Comparison of ENCODE assay signal across 29 cellular contexts in the genomic region with DNA sequence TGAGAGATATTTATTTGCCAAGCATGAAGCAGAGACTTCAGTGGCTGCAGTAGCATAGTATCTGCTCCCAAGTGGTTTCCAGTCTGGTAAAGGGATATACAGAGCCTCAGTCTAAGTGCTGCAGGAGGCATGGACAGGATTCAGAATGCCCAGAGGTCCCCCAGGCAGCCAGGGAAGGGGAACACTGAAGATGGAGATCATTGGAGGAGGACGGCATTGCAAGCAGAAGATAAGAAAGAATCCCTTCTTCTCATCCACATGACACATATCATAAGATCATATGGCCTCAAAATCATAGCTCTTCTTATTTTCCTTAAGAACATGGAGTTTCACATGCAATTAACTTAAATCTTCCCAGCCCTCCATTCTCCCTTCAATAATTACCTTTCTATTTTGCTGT.
"Had no signal": no experiment of that assay in that cellular context is flagged by ENCODE, and none has a peak within 500 bp of the region (broad histone marks: within the 10 kb centered on the region; RNA-seq: fewer than 3 reads in every experiment).

No MANE protein-coding gene starts in this region.

- H3K27me3 ChIP-seq: adrenal gland, ascending aorta, colonic mucosa, gastrocnemius medialis, heart left ventricle had no signal

- H3K9me3 ChIP-seq: adrenal gland, ascending aorta, colonic mucosa, gastrocnemius medialis, heart left ventricle had no signal

- DNase-seq: activated CD4-positive, alpha-beta memory T cell treated with anti-CD3 and anti-CD28 coated beads, Interleukin-2, amount 10 ng/mL, durations not matched to agents 7 days and 5 days; activated CD4-positive, alpha-beta T cell treated with anti-CD3 and anti-CD28 coated beads for 1 hour; activated CD4-positive, alpha-beta T cell treated with anti-CD3 and anti-CD28 coated beads for 4 hours; activated CD4-positive, alpha-beta T cell treated with anti-CD3 and anti-CD28 coated beads, Interleukin-2, amount 10 ng/mL, durations not matched to agents 7 days and 5 days; activated CD4-positive, alpha-beta T cell treated with anti-CD3 and anti-CD28 coated beads, Interleukin-2, amount 50 U/mL, for 4 hours; activated CD8-positive, alpha-beta memory T cell treated with anti-CD3 and anti-CD28 coated beads, Interleukin-2, amount 50 U/mL, for 48 hours; activated effector memory CD4-positive, alpha-beta T cell treated with anti-CD3 and anti-CD28 coated beads, Interleukin-2, amount 50 U/mL, for 16 hours; activated naive CD4-positive, alpha-beta T cell treated with anti-CD3 and anti-CD28 coated beads for 36 hours; activated naive CD8-positive, alpha-beta T cell treated with anti-CD3 and anti-CD28 coated beads for 36 hours; activated naive CD8-positive, alpha-beta T cell treated with anti-CD3 and anti-CD28 coated beads, Interleukin-2, amount 50 U/mL, for 24 hours; activated T-cell treated with anti-CD3 and anti-CD28 coated beads, Interleukin-2, amount 50 U/mL, for 4 hours; adrenal gland; amygdala; central memory CD4-positive, alpha-beta T cell; cerebellar nuclear complex; colonic mucosa; effector CD8-positive, alpha-beta T cell; foreskin fibroblast; gastrocnemius medialis; glutamatergic neuron; heart left ventricle; T-helper 1 cell; T-helper 17 cell; T1000 had no signal

- H3K27ac ChIP-seq: adrenal gland, ascending aorta, colonic mucosa, epithelial cell of prostate, heart left ventricle, VCaP had no signal

- H3K4me3 ChIP-seq: adrenal gland, ascending aorta, colonic mucosa, gastrocnemius medialis, heart left ventricle had no signal

- H3K4me1 ChIP-seq: adrenal gland, colonic mucosa had no signal

- H3K36me3 ChIP-seq: adrenal gland, ascending aorta, colonic mucosa, gastrocnemius medialis, heart left ventricle had no signal

- ATAC-seq: activated naive CD8-positive, alpha-beta T cell treated with anti-CD3 and anti-CD28 coated beads, Interleukin-2, amount 50 U/mL, for 24 hours; activated T-cell treated with anti-CD3 and anti-CD28 coated beads, Interleukin-2, amount 50 U/mL, for 4 hours; esophagus mucosa; gastrocnemius medialis; heart left ventricle; T-helper 17 cell; WTC11 had no signal
